ENCODE assay signal across 31 cellular contexts in the genomic region with DNA sequence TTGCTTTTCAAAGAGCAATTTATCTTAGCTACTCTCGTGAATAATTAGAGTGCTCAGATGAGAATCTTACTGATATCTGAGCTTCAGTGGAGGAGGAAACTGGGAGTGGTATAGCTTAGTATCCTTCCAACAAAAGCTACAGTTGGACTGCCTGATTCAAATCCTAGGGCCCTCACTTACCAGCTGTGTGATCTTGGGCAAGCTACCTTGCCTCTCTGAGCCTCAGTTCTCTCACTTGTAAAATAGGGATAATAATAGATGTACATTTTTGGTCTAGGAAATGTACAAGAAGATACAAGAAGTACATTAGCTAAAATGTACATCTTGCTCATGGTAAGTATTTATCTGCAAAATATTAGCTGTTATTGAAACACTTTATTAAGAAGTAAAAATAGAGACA.
A peak's percentile ranks its signal among the peaks of the same experiment; 100 is the strongest.
DNase-seq lines count a peak whose midpoint lies in the region; ATAC-seq, FAIRE-seq and TF ChIP-seq lines count a peak whose summit lies in the region.
"Had no signal": no experiment of that assay in that cellular context is flagged by ENCODE, and none has a peak within 500 bp of the region (broad histone marks: within the 10 kb centered on the region; RNA-seq: fewer than 3 reads in every experiment).

No MANE protein-coding gene starts in this region.

- H3K4me2 ChIP-seq in K562 (ENCODE audit: insufficient read depth, low read length) = no peak overlapping the region
- H3K4me2 ChIP-seq: A549; BLaER1; BLaER1 treated with 17β-estradiol and CSF1 and Interleukin-3, amounts not matched to agents 10 nM and 100 nM had no signal

- intact Hi-C loops in K562 (cut with micrococcal nuclease) = no loop called here

- no peaks in the 10 kb centered on the region for H3K27me3 Mint-ChIP-seq in activated CD4-positive, alpha-beta memory T cell treated with anti-CD3 and anti-CD28 coated beads, Interleukin-2, amount 10 ng/mL, durations not matched to agents 7 days and 5 days
- H3K27me3 Mint-ChIP-seq: CD4-positive, alpha-beta memory T cell; CD4-positive, CD25-positive, alpha-beta regulatory T cell had no signal

- no peaks in the 10 kb centered on the region for H4K20me1 ChIP-seq in K562 (replicated peaks; ENCODE audit: control insufficient read depth, insufficient read depth, low read length)
- H4K20me1 ChIP-seq: BLaER1; BLaER1 treated with 17β-estradiol and CSF1 and Interleukin-3, amounts not matched to agents 10 nM and 100 nM had no signal

- no peaks in the 10 kb centered on the region for H3K79me2 ChIP-seq in K562 (ENCODE audit: control insufficient read depth, insufficient read depth, low read length)

- in situ Hi-C loops in K562 (cut with MboI) = no loop called here

- H3K9me1 ChIP-seq in K562 (ENCODE audit: control insufficient read depth, insufficient read depth, low read length) = no peaks in the 10 kb centered on the region

- no peak for TF ChIP-seq CTCF in K562 (IDR thresholded peaks at IDR 0.05 in 2 of 3, conservative IDR thresholded peaks at IDR 0.05 in 1 of 3; ENCODE audit: insufficient read depth in 2 of 3, low read depth in 1 of 3, low read length in 3 of 3)

- no peak for TF ChIP-seq RAD21 in K562 (CRISPR knock-in tag; conservative IDR thresholded peaks at IDR 0.05 in 1 of 2, IDR thresholded peaks at IDR 0.05 in 1 of 2)

- FAIRE-seq in K562 (lab: Jason Lieb, UNC) = no peak
- FAIRE-seq: A204.1, A549, D721Med had no signal

- H3K27ac Mint-ChIP-seq in activated CD4-positive, alpha-beta memory T cell treated with anti-CD3 and anti-CD28 coated beads, Interleukin-2, amount 10 ng/mL, durations not matched to agents 7 days and 5 days = no peak overlapping the region
- H3K27ac Mint-ChIP-seq: B cell; CD14-positive monocyte; CD4-positive, alpha-beta memory T cell; CD4-positive, alpha-beta T cell; CD4-positive, CD25-positive, alpha-beta regulatory T cell; CD8-positive, alpha-beta memory T cell; CD8-positive, alpha-beta T cell had no signal

- BruUV-seq in K562 (replicated peaks; lab: Mats Ljungman, UMichigan) = no TSS peak

- H3K4me1 Mint-ChIP-seq in activated CD4-positive, alpha-beta memory T cell treated with anti-CD3 and anti-CD28 coated beads, Interleukin-2, amount 10 ng/mL, durations not matched to agents 7 days and 5 days = no peaks in the 10 kb centered on the region
- H3K4me1 Mint-ChIP-seq: B cell; CD14-positive monocyte; CD4-positive, alpha-beta memory T cell; CD4-positive, CD25-positive, alpha-beta regulatory T cell; CD8-positive, alpha-beta memory T cell had no signal

- peaks cover 12% of the 10 kb centered on the region for H3K9me3 Mint-ChIP-seq in activated CD4-positive, alpha-beta memory T cell treated with anti-CD3 and anti-CD28 coated beads, Interleukin-2, amount 10 ng/mL, durations not matched to agents 7 days and 5 days
- H3K9me3 Mint-ChIP-seq: CD8-positive, alpha-beta T cell had no signal

- no peak overlapping the region for H3K4me3 ChIP-seq in K562
- H3K4me3 ChIP-seq: A549; BLaER1; BLaER1 treated with 17β-estradiol and CSF1 and Interleukin-3, amounts not matched to agents 10 nM and 100 nM had no signal

- POLR2A ChIA-PET in K562 (lab: Yijun Ruan, JAX) = interaction anchor here (0.6 to 1.1 kb wide), 2 partner anchors 15 to 151 kb away, joined by 3 read pairs; no protein-coding TSS in a partner anchor
- POLR2A ChIA-PET in activated CD4-positive, alpha-beta memory T cell treated with anti-CD3 and anti-CD28 coated beads, Interleukin-2, amount 10 ng/mL, durations not matched to agents 7 days and 5 days (lab: Charles Lee) = no interaction called here

- 10% methylated on average over 1 of the region's 1 CpG for WGBS in K562 (ENCODE audit: insufficient coverage, low coverage, missing lambda C conversion rate)

- no peak overlapping the region for H3K9ac ChIP-seq in K562 (ENCODE audit: insufficient read depth in 1 of 2, low read depth in 2 of 2, low read length in 2 of 2)
- H3K9ac ChIP-seq: BLaER1; BLaER1 treated with 17β-estradiol and CSF1 and Interleukin-3, amounts not matched to agents 10 nM and 100 nM had no signal

- no peak for DNase-seq in K562 (ENCODE audit: extremely low read depth in 1 of 4, low spot score in 3 of 4)
- DNase-seq in activated CD4-positive, alpha-beta memory T cell treated with anti-CD3 and anti-CD28 coated beads, Interleukin-2, amount 10 ng/mL, durations not matched to agents 7 days and 5 days = no peak
- DNase-seq: 8988T; ACHN; AML-193; BE2C; C1 segment of cervical spinal cord; Caco-2; Calu3; CD4-positive, alpha-beta memory T cell; CD4-positive, alpha-beta T cell; CD4-positive, CD25-positive, alpha-beta regulatory T cell; CD8-positive, alpha-beta memory T cell; CD8-positive, alpha-beta T cell; COR-L47; DMS 273 treated with DMSO at 0.1 percent for 48 hours; DMS153; DMS53; DMS79; DMS79 treated with DMSO at 0.1 percent for 48 hours; DND-41; EL had no signal

- H3K4me3 Mint-ChIP-seq in activated CD4-positive, alpha-beta memory T cell treated with anti-CD3 and anti-CD28 coated beads, Interleukin-2, amount 10 ng/mL, durations not matched to agents 7 days and 5 days = no peak overlapping the region
- H3K4me3 Mint-ChIP-seq: B cell; CD14-positive monocyte; CD4-positive, alpha-beta memory T cell; CD4-positive, alpha-beta T cell; CD4-positive, CD25-positive, alpha-beta regulatory T cell; CD8-positive, alpha-beta memory T cell; CD8-positive, alpha-beta T cell had no signal

- ATAC-seq in K562 = no peak
- ATAC-seq: A549; CD8-positive, alpha-beta T cell had no signal

- H3K9me3 ChIP-seq in K562 (replicated peaks; ENCODE audit: control insufficient read depth, insufficient read depth, low read depth, low read length) = no peaks in the 10 kb centered on the region
- H3K9me3 ChIP-seq: A549; BE2C; BLaER1; BLaER1 treated with 17β-estradiol and CSF1 and Interleukin-3, amounts not matched to agents 10 nM and 100 nM; Caco-2 had no signal

- H3K36me3 ChIP-seq in K562 (ENCODE audit: control insufficient read depth, insufficient read depth, low read length) = no peaks in the 10 kb centered on the region
- H3K36me3 ChIP-seq: BE2C; BLaER1; BLaER1 treated with 17β-estradiol and CSF1 and Interleukin-3, amounts not matched to agents 10 nM and 100 nM had no signal

- no peaks in the 10 kb centered on the region for H3K36me3 Mint-ChIP-seq in activated CD4-positive, alpha-beta memory T cell treated with anti-CD3 and anti-CD28 coated beads, Interleukin-2, amount 10 ng/mL, durations not matched to agents 7 days and 5 days (ENCODE audit: low read depth)
- H3K36me3 Mint-ChIP-seq: CD14-positive monocyte; CD4-positive, alpha-beta memory T cell; CD4-positive, CD25-positive, alpha-beta regulatory T cell; CD8-positive, alpha-beta memory T cell; CD8-positive, alpha-beta T cell had no signal

- H2AFZ ChIP-seq in K562 (ENCODE audit: low read depth, low read length) = no peak overlapping the region

- H3K27me3 ChIP-seq in K562 (ENCODE audit: control insufficient read depth in 2 of 2, insufficient read depth in 2 of 2, low read length in 2 of 2) = no peaks in the 10 kb centered on the region
- H3K27me3 ChIP-seq: BE2C; BLaER1; BLaER1 treated with 17β-estradiol and CSF1 and Interleukin-3, amounts not matched to agents 10 nM and 100 nM had no signal

- no peak overlapping the region for H3K27ac ChIP-seq in K562 (ENCODE audit: extremely low read depth, low read depth, low read length)
- H3K27ac ChIP-seq: 22Rv1; A549; BLaER1; BLaER1 treated with 17β-estradiol and CSF1 and Interleukin-3, amounts not matched to agents 10 nM and 100 nM; C4-2B had no signal

- TF ChIP-seq POLR2A in K562 (conservative IDR thresholded peaks at IDR 0.05) = no peak

- TF ChIP-seq EP300 in K562 (IDR thresholded peaks at IDR 0.05; ENCODE audit: low read length) = no peak

- H3K4me1 ChIP-seq in K562 (replicated peaks in 1 of 2; ENCODE audit: control insufficient read depth in 2 of 2, insufficient read depth in 2 of 2, low read length in 2 of 2) = peaks cover 4 to 35% of the 10 kb centered on the region in 2 experiments; a peak in 4 of 5 replicates
- H3K4me1 ChIP-seq: A549, BE2C had no signal

- CTCF ChIA-PET in K562 (lab: Yijun Ruan, JAX; ENCODE audit: low intra/inter-chr PET ratio) = no interaction called here
- CTCF ChIA-PET in activated CD4-positive, alpha-beta memory T cell treated with anti-CD3 and anti-CD28 coated beads, Interleukin-2, amount 10 ng/mL, durations not matched to agents 7 days and 5 days (lab: Charles Lee) = no interaction called here

TF ChIP-seq in K562, 482 proteins besides CTCF, POLR2A, EP300 and RAD21:
- TF ChIP-seq RBM25 (IDR thresholded peaks at IDR 0.05; ENCODE audit: low read depth, low read length, severe bottlenecking) (peak; percentile 66), CREB5 (CRISPR knock-in tag; IDR thresholded peaks at IDR 0.05) (no peak), ZFP36 (IDR thresholded peaks at IDR 0.05; ENCODE audit: low read depth, low read length, partially characterized antibody) (peak; percentile 51)
